31 cellular contexts compared by ENCODE assay signal in genomic region chr5:82544004-82544403, GRCh38.
"Had no signal": no experiment of that assay in that cellular context is flagged by ENCODE, and none has a peak within 500 bp of the region (broad histone marks: within the 10 kb centered on the region; RNA-seq: fewer than 3 reads in every experiment).

No MANE protein-coding gene starts in this region.

- H3K27me3 ChIP-seq: adrenal gland, body of pancreas, esophagus squamous epithelium, gastroesophageal sphincter had no signal

- FAIRE-seq: colon, endometrium, endothelial cell of umbilical vein had no signal

- H3K4me1 ChIP-seq: adrenal gland, body of pancreas, esophagus squamous epithelium, gastroesophageal sphincter had no signal

- H3K36me3 ChIP-seq: adrenal gland, esophagus squamous epithelium, gastroesophageal sphincter, WERI-Rb-1 had no signal

- ATAC-seq: activated CD4-positive, alpha-beta T cell treated with anti-CD3 and anti-CD28 coated beads for 36 hours; activated CD8-positive, alpha-beta memory T cell treated with anti-CD3 and anti-CD28 coated beads, Interleukin-2, amount 10 ng/mL, durations not matched to agents 7 days and 5 days; activated CD8-positive, alpha-beta T cell treated with anti-CD3 and anti-CD28 coated beads, Interleukin-2, amount 10 ng/mL, durations not matched to agents 7 days and 5 days; activated naive CD8-positive, alpha-beta T cell treated with anti-CD3 and anti-CD28 coated beads, Interleukin-2, amount 50 U/mL, for 24 hours; body of pancreas; gastroesophageal sphincter; T-helper 17 cell had no signal

- H3K4me3 ChIP-seq: adrenal gland, body of pancreas, esophagus squamous epithelium, gastroesophageal sphincter had no signal

- H3K27ac ChIP-seq: adrenal gland, body of pancreas, epithelial cell of prostate, esophagus squamous epithelium, gastroesophageal sphincter, WERI-Rb-1 had no signal

- DNase-seq: activated CD4-positive, alpha-beta memory T cell treated with anti-CD3 and anti-CD28 coated beads for 36 hours; activated CD4-positive, alpha-beta T cell treated with anti-CD3 and anti-CD28 coated beads for 36 hours; activated CD4-positive, alpha-beta T cell treated with anti-CD3 and anti-CD28 coated beads, Interleukin-2, amount 10 ng/mL, durations not matched to agents 24 days and 14 days; activated CD4-positive, CD25-positive, alpha-beta regulatory T cell; activated CD4-positive, CD25-positive, alpha-beta regulatory T cell treated with anti-CD3 and anti-CD28 coated beads, Interleukin-2, amount 50 U/mL, for 72 hours; activated CD8-positive, alpha-beta memory T cell treated with anti-CD3 and anti-CD28 coated beads, Interleukin-2, amount 10 ng/mL, durations not matched to agents 7 days and 5 days; activated CD8-positive, alpha-beta memory T cell treated with anti-CD3 and anti-CD28 coated beads, Interleukin-2, amount 50 U/mL, for 4 hours; activated CD8-positive, alpha-beta T cell treated with anti-CD3 and anti-CD28 coated beads, Interleukin-2, amount 10 ng/mL, durations not matched to agents 7 days and 5 days; activated effector memory CD4-positive, alpha-beta T cell treated with anti-CD3 and anti-CD28 coated beads, Interleukin-2, amount 50 U/mL, for 16 hours; activated naive CD4-positive, alpha-beta T cell treated with anti-CD3 and anti-CD28 coated beads for 36 hours; activated naive CD8-positive, alpha-beta T cell treated with anti-CD3 and anti-CD28 coated beads for 36 hours; activated naive CD8-positive, alpha-beta T cell treated with anti-CD3 and anti-CD28 coated beads, Interleukin-2, amount 50 U/mL, for 24 hours; activated T-cell treated with anti-CD3 and anti-CD28 coated beads, Interleukin-2, amount 50 U/mL, for 1 hour; activated T-cell treated with anti-CD3 and anti-CD28 coated beads, Interleukin-2, amount 50 U/mL, for 48 hours; adrenal gland; amygdala; aorta; body of pancreas; caudate nucleus; effector CD8-positive, alpha-beta T cell; esophagus squamous epithelium; foreskin melanocyte; T-helper 1 cell; T-helper 17 cell; T1000; WERI-Rb-1 had no signal
